8 cellular contexts compared by ENCODE assay signal in the genomic region with DNA sequence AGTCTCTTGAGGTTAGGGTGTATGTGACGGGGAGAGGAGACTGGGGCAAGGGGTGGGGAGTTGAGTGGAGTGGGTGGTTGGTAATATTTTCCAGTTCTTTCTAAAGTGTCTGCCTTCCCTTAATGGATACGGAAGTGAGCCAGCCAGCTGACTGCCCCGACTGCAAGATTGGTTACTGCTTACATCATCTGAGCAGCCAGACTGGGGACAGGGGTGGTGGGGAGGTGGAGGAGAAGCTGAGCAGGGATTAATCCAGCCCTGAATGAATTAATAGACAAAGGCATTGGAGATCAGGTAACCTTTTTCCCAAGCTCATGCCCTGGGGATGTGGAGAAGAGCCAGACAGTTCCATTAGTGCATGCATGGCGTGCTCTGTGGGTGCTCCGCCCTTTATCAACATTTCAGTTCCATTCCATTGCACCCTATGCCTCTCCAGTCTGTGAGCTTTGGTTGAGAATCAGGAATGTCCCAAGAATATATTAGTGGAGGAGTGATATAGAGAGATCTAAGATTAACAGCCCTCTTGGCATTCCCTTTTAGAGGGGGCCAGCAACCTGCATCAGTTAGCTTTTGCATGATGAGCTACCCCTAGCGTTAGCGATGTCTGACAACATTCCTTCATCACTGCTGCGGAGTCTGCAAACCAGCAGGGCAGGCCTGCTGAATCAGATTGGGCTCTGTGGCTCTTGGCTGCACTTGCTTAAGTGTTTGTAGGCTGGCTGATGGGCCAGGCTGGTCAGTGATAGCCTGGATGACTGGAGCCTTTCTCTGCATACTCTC.
DNase-seq lines count a peak whose midpoint lies in the region; ATAC-seq and TF ChIP-seq lines count a peak whose summit lies in the region.

No MANE protein-coding gene starts in this region.

- CTCF ChIA-PET in SK-N-SH (lab: Yijun Ruan, JAX) = interaction anchor here (0.6 to 2.5 kb wide), 17 partner anchors 13 to 964 kb away, joined by 3 to 9 read pairs (median 4); partner anchors contain the start of gene IGFBP5

- H3K9me3 ChIP-seq in SK-N-SH (no peaks in the 10 kb centered on the region), heart left ventricle (no peaks in the 10 kb centered on the region), smooth muscle cell (replicated peaks; ENCODE audit: low read depth) (no peaks in the 10 kb centered on the region)

- intact Hi-C loops in heart left ventricle (cut with DNase I) = no loop called here

- ATAC-seq in heart left ventricle = peak; percentile 63 to 93 (median 82)
- no peak for ATAC-seq in HG03045 (IDR thresholded peaks at IDR 0.05; ENCODE audit: unreplicated experiment)

- peak; percentile 33; the same call in 1 of the 2 replicates for TF ChIP-seq CTCF in SK-N-SH (IDR thresholded peaks at IDR 0.05)
- peak in 1 of 12 donors; percentile 23 for TF ChIP-seq CTCF in heart left ventricle (IDR thresholded peaks at IDR 0.05)
- peak; percentile 29 for TF ChIP-seq CTCF in smooth muscle cell (IDR thresholded peaks at IDR 0.05; ENCODE audit: borderline replicate concordance, insufficient read depth, poor library complexity, severe bottlenecking)

- POLR2A ChIA-PET in SK-N-SH (lab: Yijun Ruan, JAX) = interaction anchor here (0.8 to 2.1 kb wide), 7 partner anchors 14 to 294 kb away, joined by 3 to 11 read pairs (median 4); partner anchors contain the start of genes IGFBP5 and RPL37A

- H2AFZ ChIP-seq in SK-N-SH (ENCODE audit: low read depth) (0 out of 2 replicates have a peak overlapping the region, but pooled peaks have one; percentile 5), smooth muscle cell (ENCODE audit: low read depth) (no peak overlapping the region)

- no peaks in the 10 kb centered on the region for H3K27me3 ChIP-seq in SK-N-SH (ENCODE audit: insufficient read depth)
- H3K27me3 ChIP-seq in heart left ventricle = no peaks in the 10 kb centered on the region
- H3K27me3 ChIP-seq in smooth muscle cell (ENCODE audit: low read depth) = no peaks in the 10 kb centered on the region

- H3K9ac ChIP-seq in SK-N-SH = no peak overlapping the region
- H3K9ac ChIP-seq in smooth muscle cell (ENCODE audit: low read depth) = peak overlapping the region; percentile 69

- DNase-seq in SK-N-SH (peak; percentile 69), heart left ventricle (peak in 4 of 5 donors; percentile 48 to 69 (median 62)), smooth muscle cell (lab: John Stamatoyannopoulos, UW; ENCODE audit: unreplicated experiment) (no peak), anterior cingulate cortex (lab: John Stamatoyannopoulos, UW) (no peak)
- DNase-seq in effector CD4-positive, alpha-beta T cell = no peak
- no peak for DNase-seq in stimulated activated CD4-positive, alpha-beta T cell treated with anti-CD3 and anti-CD28 coated beads, Interleukin-1b, Interleukin-23, amount 100 ng/mL, for 48 hours

- H3K4me3 ChIP-seq in SK-N-SH (ENCODE audit: low read depth in 2 of 2, low read length in 1 of 2) (no peak overlapping the region), heart left ventricle (no peak overlapping the region), smooth muscle cell (no peak overlapping the region)

- TF ChIP-seq RAD21 in Ishikawa (IDR thresholded peaks at IDR 0.05; ENCODE audit: low read depth) = peak; percentile 4; the same call in 1 of the 2 replicates
- TF ChIP-seq RAD21 in SK-N-SH (IDR thresholded peaks at IDR 0.05; ENCODE audit: low read length) = peak; percentile 35

- 0 out of 2 replicates have a peak overlapping the region, but pooled peaks have one; percentile 5 for H3K4me2 ChIP-seq in SK-N-SH
- peak overlapping the region; percentile 35 for H3K4me2 ChIP-seq in smooth muscle cell

- no peaks in the 10 kb centered on the region for H3K9me2 ChIP-seq in SK-N-SH

- TF ChIP-seq EP300 in Ishikawa (IDR thresholded peaks at IDR 0.05; ENCODE audit: borderline replicate concordance) (peak; percentile 83), SK-N-SH (IDR thresholded peaks at IDR 0.05; ENCODE audit: borderline replicate concordance in 1 of 2, low read depth in 1 of 2, low read length in 1 of 2) (peak in 1 of 2 experiments; percentile 76; a peak in 2 of 4 replicates)

- TF ChIP-seq POLR2A in heart left ventricle (IDR thresholded peaks at IDR 0.05) = no peak

- H3K27ac ChIP-seq in SK-N-SH (ENCODE audit: low read depth in 2 of 2, low read length in 1 of 2) = peak overlapping the region; percentile 47 to 91
- peak overlapping the region in 10 of 12 donors; percentile 2 to 82 (median 40) for H3K27ac ChIP-seq in heart left ventricle
- peak overlapping the region; percentile 95 for H3K27ac ChIP-seq in smooth muscle cell (ENCODE audit: low read depth)

- 30% methylated on average over 8 of the region's 8 CpGs for WGBS in SK-N-SH (ENCODE audit: low lambda C conversion rate)
- 57 to 74% (median 65%) methylated on average over 8 of the region's 8 CpGs for WGBS in heart left ventricle, 4 donors
- 22% methylated on average over 8 of the region's 8 CpGs for WGBS in smooth muscle cell (ENCODE audit: low lambda C conversion rate)

- H3F3A ChIP-seq in SK-N-SH (replicated peaks; ENCODE audit: insufficient read depth) = no peaks in the 10 kb centered on the region
- H3F3A ChIP-seq in smooth muscle cell (ENCODE audit: low read depth) = peaks cover 26% of the 10 kb centered on the region

- no peaks in the 10 kb centered on the region for H3K79me2 ChIP-seq in SK-N-SH (ENCODE audit: insufficient read depth)
- no peaks in the 10 kb centered on the region for H3K79me2 ChIP-seq in smooth muscle cell (ENCODE audit: low read depth)

- H3K36me3 ChIP-seq in SK-N-SH (replicated peaks in 1 of 2; ENCODE audit: control insufficient read depth in 1 of 2, insufficient read depth in 2 of 2, low read length in 1 of 2) (no peaks in the 10 kb centered on the region), heart left ventricle (no peaks in the 10 kb centered on the region), smooth muscle cell (ENCODE audit: low read depth) (no peaks in the 10 kb centered on the region)

- H3K4me1 ChIP-seq in SK-N-SH (ENCODE audit: control insufficient read depth in 1 of 2, insufficient read depth in 2 of 2, low read depth in 1 of 2, low read length in 1 of 2) (peaks cover 4 to 42% of the 10 kb centered on the region in 2 experiments; a peak in 3 of 4 replicates), heart left ventricle (peaks cover 0 to 39% (median 10%) of the 10 kb centered on the region in 12 donors), smooth muscle cell (ENCODE audit: low read depth) (peaks cover 30% of the 10 kb centered on the region)

- no peaks in the 10 kb centered on the region for H4K20me1 ChIP-seq in SK-N-SH (ENCODE audit: insufficient read depth)
- H4K20me1 ChIP-seq in smooth muscle cell (ENCODE audit: low read depth) = no peaks in the 10 kb centered on the region

TF ChIP-seq in Ishikawa, 13 proteins besides CTCF, POLR2A, EP300 and RAD21 (continues in another document):
- TF ChIP-seq TEAD4 (IDR thresholded peaks at IDR 0.05) (peak; percentile 73; the same call in 1 of the 2 replicates), TAF1 (IDR thresholded peaks at IDR 0.05; ENCODE audit: low read depth) (no peak), NFIC (IDR thresholded peaks at IDR 0.05) (0 out of 2 replicates have a peak, but pooled peaks have one; percentile 45)

TF ChIP-seq in SK-N-SH, 30 proteins besides CTCF, POLR2A, EP300 and RAD21:
- TF ChIP-seq GATA2 (CRISPR knock-in tag; IDR thresholded peaks at IDR 0.05) = peak; percentile 75
- TF ChIP-seq SIN3A (IDR thresholded peaks at IDR 0.05; ENCODE audit: borderline replicate concordance, low read depth, low read length) = no peak
- peak; percentile 13; the same call in 1 of the 2 replicates for TF ChIP-seq RFX5 (IDR thresholded peaks at IDR 0.05; ENCODE audit: low read length)
- TF ChIP-seq SMC3 (IDR thresholded peaks at IDR 0.05; ENCODE audit: low read depth, low read length) = peak; percentile 8; the same call in 1 of the 2 replicates
- no peak for TF ChIP-seq JUND (IDR thresholded peaks at IDR 0.05)
- TF ChIP-seq IRF3 (IDR thresholded peaks at IDR 0.05; ENCODE audit: low read depth, low read length) = no peak
- no peak for TF ChIP-seq NFIC (IDR thresholded peaks at IDR 0.05; ENCODE audit: borderline replicate concordance)
- no peak for TF ChIP-seq NRF1 (IDR thresholded peaks at IDR 0.05; ENCODE audit: low read depth, low read length)
- peak; percentile 79 for TF ChIP-seq RCOR1 (IDR thresholded peaks at IDR 0.05; ENCODE audit: low read length)
- TF ChIP-seq MXI1 (IDR thresholded peaks at IDR 0.05; ENCODE audit: low read depth, low read length) = peak; percentile 44; the same call in 1 of the 2 replicates

Comparison
In these comparisons a context has a peak if more than half of its experiments do, and no peak if none do; other contexts are left out.
1. DNase-seq: peak in SK-N-SH (single experiment) and heart left ventricle (4 of 5); none in smooth muscle cell (single experiment), effector CD4-positive, alpha-beta T cell (single experiment), stimulated activated CD4-positive, alpha-beta T cell treated with anti-CD3 and anti-CD28 coated beads, Interleukin-1b, Interleukin-23, amount 100 ng/mL, for 48 hours (single experiment) and anterior cingulate cortex (0 of 58).
2. H3K27ac ChIP-seq: peak in every context shown above with its lines; median percentile 95 in smooth muscle cell; 69 in SK-N-SH; 40 in heart left ventricle.